ENCODE assay signal across 9 cellular contexts in genomic region chrX:9785944-9786741, GRCh38. TPM values are rescaled to one million over a fixed set of nuclear protein-coding genes. Genes with fewer than 3 reads are reported as not detected.
DNase-seq lines count a peak whose midpoint lies in the region; ATAC-seq, FAIRE-seq and TF ChIP-seq lines count a peak whose summit lies in the region.
"Had no signal": no experiment of that assay in that cellular context is flagged by ENCODE, and none has a peak within 500 bp of the region (broad histone marks: within the 10 kb centered on the region; RNA-seq: fewer than 3 reads in every experiment).

A gene with protein sequence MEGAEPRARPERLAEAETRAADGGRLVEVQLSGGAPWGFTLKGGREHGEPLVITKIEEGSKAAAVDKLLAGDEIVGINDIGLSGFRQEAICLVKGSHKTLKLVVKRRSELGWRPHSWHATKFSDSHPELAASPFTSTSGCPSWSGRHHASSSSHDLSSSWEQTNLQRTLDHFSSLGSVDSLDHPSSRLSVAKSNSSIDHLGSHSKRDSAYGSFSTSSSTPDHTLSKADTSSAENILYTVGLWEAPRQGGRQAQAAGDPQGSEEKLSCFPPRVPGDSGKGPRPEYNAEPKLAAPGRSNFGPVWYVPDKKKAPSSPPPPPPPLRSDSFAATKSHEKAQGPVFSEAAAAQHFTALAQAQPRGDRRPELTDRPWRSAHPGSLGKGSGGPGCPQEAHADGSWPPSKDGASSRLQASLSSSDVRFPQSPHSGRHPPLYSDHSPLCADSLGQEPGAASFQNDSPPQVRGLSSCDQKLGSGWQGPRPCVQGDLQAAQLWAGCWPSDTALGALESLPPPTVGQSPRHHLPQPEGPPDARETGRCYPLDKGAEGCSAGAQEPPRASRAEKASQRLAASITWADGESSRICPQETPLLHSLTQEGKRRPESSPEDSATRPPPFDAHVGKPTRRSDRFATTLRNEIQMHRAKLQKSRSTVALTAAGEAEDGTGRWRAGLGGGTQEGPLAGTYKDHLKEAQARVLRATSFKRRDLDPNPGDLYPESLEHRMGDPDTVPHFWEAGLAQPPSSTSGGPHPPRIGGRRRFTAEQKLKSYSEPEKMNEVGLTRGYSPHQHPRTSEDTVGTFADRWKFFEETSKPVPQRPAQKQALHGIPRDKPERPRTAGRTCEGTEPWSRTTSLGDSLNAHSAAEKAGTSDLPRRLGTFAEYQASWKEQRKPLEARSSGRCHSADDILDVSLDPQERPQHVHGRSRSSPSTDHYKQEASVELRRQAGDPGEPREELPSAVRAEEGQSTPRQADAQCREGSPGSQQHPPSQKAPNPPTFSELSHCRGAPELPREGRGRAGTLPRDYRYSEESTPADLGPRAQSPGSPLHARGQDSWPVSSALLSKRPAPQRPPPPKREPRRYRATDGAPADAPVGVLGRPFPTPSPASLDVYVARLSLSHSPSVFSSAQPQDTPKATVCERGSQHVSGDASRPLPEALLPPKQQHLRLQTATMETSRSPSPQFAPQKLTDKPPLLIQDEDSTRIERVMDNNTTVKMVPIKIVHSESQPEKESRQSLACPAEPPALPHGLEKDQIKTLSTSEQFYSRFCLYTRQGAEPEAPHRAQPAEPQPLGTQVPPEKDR (N-terminal part only) (plus strand): TSS chrX:9786429. CDS start chrX:9786546, 117 bp downstream.

- no peaks in the 10 kb centered on the region for H3K36me3 ChIP-seq in astrocyte (ENCODE audit: insufficient read depth, low read length)

- H3K4me1 ChIP-seq in astrocyte (ENCODE audit: insufficient read depth, low read length): no peaks in the 10 kb centered on the region

- peak; percentile 11 for DNase-seq in NCI-H82 (lab: John Stamatoyannopoulos, UW)
- DNase-seq in NCI-H82 treated with DMSO at 0.1 percent for 48 hours (lab: John Stamatoyannopoulos, UW; ENCODE audit: unreplicated experiment): no peak
- no peak for DNase-seq in astrocyte (ENCODE audit: low read depth)
- DNase-seq in islet precursor cell: peak; percentile 69
- DNase-seq in stimulated activated naive B cell treated with anti-CD40 and anti-IgM and Interleukin-4, amounts not matched to agents 10 μg/mL and 1 μg/mL and 100 μg/mL, for 72 hours: no peak
- DNase-seq in activated CD4-positive, alpha-beta memory T cell treated with anti-CD3 and anti-CD28 coated beads for 36 hours: no peak
- no peak for DNase-seq in activated CD8-positive, alpha-beta memory T cell treated with anti-CD3 and anti-CD28 coated beads for 24 hours
- no peak for DNase-seq in sciatic nerve (ENCODE audit: low spot score)

- H3K4me2 ChIP-seq in astrocyte (ENCODE audit: low read length): peak within 1 kb of the TSS; percentile 72

- peaks cover 13% of the 10 kb centered on the region for H3K4me1 Mint-ChIP-seq in astrocyte (ENCODE audit: low read depth, unreplicated experiment)
- H3K4me1 Mint-ChIP-seq in stimulated activated naive B cell treated with anti-CD40 and anti-IgM and Interleukin-4, amounts not matched to agents 10 μg/mL and 1 μg/mL and 100 μg/mL, for 72 hours: no peaks in the 10 kb centered on the region
- H3K4me1 Mint-ChIP-seq in activated CD4-positive, alpha-beta memory T cell treated with anti-CD3 and anti-CD28 coated beads for 36 hours (ENCODE audit: low read depth): peaks cover 2% of the 10 kb centered on the region

- H3K27ac ChIP-seq in astrocyte (ENCODE audit: low read depth, low read length): no peak within 1 kb of the TSS

- H3K9me3 Mint-ChIP-seq in astrocyte (ENCODE audit: unreplicated experiment): no peaks in the 10 kb centered on the region
- peaks cover 0 to 4% of the 10 kb centered on the region in 2 donors for H3K9me3 Mint-ChIP-seq in stimulated activated naive B cell treated with anti-CD40 and anti-IgM and Interleukin-4, amounts not matched to agents 10 μg/mL and 1 μg/mL and 100 μg/mL, for 72 hours
- H3K9me3 Mint-ChIP-seq in activated CD4-positive, alpha-beta memory T cell treated with anti-CD3 and anti-CD28 coated beads for 36 hours: no peaks in the 10 kb centered on the region

- H3K4me3 Mint-ChIP-seq in astrocyte (ENCODE audit: unreplicated experiment): peak within 1 kb of the TSS; percentile 91
- H3K4me3 Mint-ChIP-seq in stimulated activated naive B cell treated with anti-CD40 and anti-IgM and Interleukin-4, amounts not matched to agents 10 μg/mL and 1 μg/mL and 100 μg/mL, for 72 hours: peak within 1 kb of the TSS; percentile 52 to 65
- H3K4me3 Mint-ChIP-seq in activated CD4-positive, alpha-beta memory T cell treated with anti-CD3 and anti-CD28 coated beads for 36 hours: no peak within 1 kb of the TSS

- no peak for TF ChIP-seq CTCF in astrocyte (IDR thresholded peaks at IDR 0.05; ENCODE audit: insufficient read depth, low read depth, low read length)

- POLR2A ChIA-PET in activated CD4-positive, alpha-beta memory T cell treated with anti-CD3 and anti-CD28 coated beads for 36 hours (lab: Charles Lee): no interaction called here

- H3K27ac Mint-ChIP-seq in astrocyte (ENCODE audit: unreplicated experiment): peak within 1 kb of the TSS; percentile 34
- H3K27ac Mint-ChIP-seq in stimulated activated naive B cell treated with anti-CD40 and anti-IgM and Interleukin-4, amounts not matched to agents 10 μg/mL and 1 μg/mL and 100 μg/mL, for 72 hours: no peak within 1 kb of the TSS
- no peak within 1 kb of the TSS for H3K27ac Mint-ChIP-seq in activated CD4-positive, alpha-beta memory T cell treated with anti-CD3 and anti-CD28 coated beads for 36 hours

- ATAC-seq in stimulated activated naive B cell treated with anti-CD40 and anti-IgM and Interleukin-4, amounts not matched to agents 10 μg/mL and 1 μg/mL and 100 μg/mL, for 72 hours (replicated peaks): peak in 1 of 2 donors; percentile 16
- ATAC-seq in sciatic nerve: no peak

- CTCF ChIA-PET in activated CD4-positive, alpha-beta memory T cell treated with anti-CD3 and anti-CD28 coated beads for 36 hours (lab: Charles Lee): no interaction called here

- peak within 1 kb of the TSS; percentile 52 for H2AFZ ChIP-seq in astrocyte (ENCODE audit: low read depth, low read length)

- no peaks in the 10 kb centered on the region for H3K79me2 ChIP-seq in astrocyte (ENCODE audit: insufficient read depth, low read length)

- intact Hi-C loops in activated CD4-positive, alpha-beta memory T cell treated with anti-CD3 and anti-CD28 coated beads for 36 hours (cut with micrococcal nuclease): no loop called here
- intact Hi-C loops in sciatic nerve (cut with DNase I): no loop called here

- H3K27me3 ChIP-seq in astrocyte (ENCODE audit: insufficient read depth, low read length): peaks cover 17% of the 10 kb centered on the region

- H3K36me3 Mint-ChIP-seq in astrocyte (ENCODE audit: low read depth, unreplicated experiment): no peaks in the 10 kb centered on the region
- no peaks in the 10 kb centered on the region for H3K36me3 Mint-ChIP-seq in stimulated activated naive B cell treated with anti-CD40 and anti-IgM and Interleukin-4, amounts not matched to agents 10 μg/mL and 1 μg/mL and 100 μg/mL, for 72 hours
- no peaks in the 10 kb centered on the region for H3K36me3 Mint-ChIP-seq in activated CD4-positive, alpha-beta memory T cell treated with anti-CD3 and anti-CD28 coated beads for 36 hours

- H3K4me3 ChIP-seq in astrocyte (ENCODE audit: insufficient read depth, low read depth, low read length): peak within 1 kb of the TSS; percentile 17

- no peaks in the 10 kb centered on the region for H4K20me1 ChIP-seq in astrocyte (ENCODE audit: insufficient read depth, low read length)

- H3K9ac ChIP-seq in astrocyte (ENCODE audit: low read length): no peak within 1 kb of the TSS

- FAIRE-seq in astrocyte (lab: Jason Lieb, UNC): no peak
- FAIRE-seq: TTC549 had no signal

- H3K27me3 Mint-ChIP-seq in astrocyte (ENCODE audit: low read depth, unreplicated experiment): no peaks in the 10 kb centered on the region
- peaks cover 26 to 47% of the 10 kb centered on the region in 2 donors for H3K27me3 Mint-ChIP-seq in stimulated activated naive B cell treated with anti-CD40 and anti-IgM and Interleukin-4, amounts not matched to agents 10 μg/mL and 1 μg/mL and 100 μg/mL, for 72 hours
- peaks cover 33% of the 10 kb centered on the region for H3K27me3 Mint-ChIP-seq in activated CD4-positive, alpha-beta memory T cell treated with anti-CD3 and anti-CD28 coated beads for 36 hours

- no peaks in the 10 kb centered on the region for H3K9me3 ChIP-seq in astrocyte (ENCODE audit: insufficient read depth, low read depth, low read length)

RNA-seq across cellular contexts. Expression of the gene that starts here (rescaled TPM):
- total RNA-seq in astrocyte (15.9 and 16.0 TPM in 2 replicates), sciatic nerve (6.2 TPM)
- not detected for total RNA-seq in activated CD4-positive, alpha-beta memory T cell treated with anti-CD3 and anti-CD28 coated beads for 36 hours

Comparison
In these comparisons a context has a peak if more than half of its experiments do, and no peak if none do; other contexts are left out.
1. DNase-seq: peak in NCI-H82 (single experiment) and islet precursor cell (single experiment); none in NCI-H82 treated with DMSO at 0.1 percent for 48 hours (single experiment), astrocyte (single experiment), stimulated activated naive B cell treated with anti-CD40 and anti-IgM and Interleukin-4, amounts not matched to agents 10 μg/mL and 1 μg/mL and 100 μg/mL, for 72 hours (single experiment), activated CD4-positive, alpha-beta memory T cell treated with anti-CD3 and anti-CD28 coated beads for 36 hours (single experiment), activated CD8-positive, alpha-beta memory T cell treated with anti-CD3 and anti-CD28 coated beads for 24 hours (single experiment) and sciatic nerve (single experiment).